ENCODE assay signal across 1 cellular context in genomic region chr1:212754715-212755114, GRCh38.
TF ChIP-seq lines count a peak whose summit lies in the region.

No MANE protein-coding gene starts in this region.

TF ChIP-seq in GM12878, 131 proteins besides CTCF, POLR2A, EP300 and RAD21:
- TF ChIP-seq MXI1 (IDR thresholded peaks at IDR 0.05; ENCODE audit: low read depth, low read length), result no peak
- TF ChIP-seq BCL11A (IDR thresholded peaks at IDR 0.05; ENCODE audit: low read depth, low read length), result no peak
- no peak for TF ChIP-seq ZNF687 (IDR thresholded peaks at IDR 0.05)
- TF ChIP-seq TARDBP (IDR thresholded peaks at IDR 0.05; ENCODE audit: borderline replicate concordance), result no peak
- TF ChIP-seq TBL1XR1 (IDR thresholded peaks at IDR 0.05; ENCODE audit: low read depth, low read length), result no peak
- TF ChIP-seq SREBF2 (IDR thresholded peaks at IDR 0.05; ENCODE audit: low read length), result no peak
- TF ChIP-seq LARP7 (IDR thresholded peaks at IDR 0.05), result no peak
- TF ChIP-seq RCOR1 (conservative IDR thresholded peaks at IDR 0.05; ENCODE audit: low read depth, low read length), result no peak
- no peak for TF ChIP-seq CREB1 (IDR thresholded peaks at IDR 0.05; ENCODE audit: low read depth)
- TF ChIP-seq GATAD2B (conservative IDR thresholded peaks at IDR 0.05; ENCODE audit: low read depth), result no peak
- TF ChIP-seq WRNIP1 (IDR thresholded peaks at IDR 0.05; ENCODE audit: borderline replicate concordance, low read depth, low read length), result no peak
- no peak for TF ChIP-seq ZNF24 (IDR thresholded peaks at IDR 0.05)
